ENCODE assay signal across 1 cellular context in the genomic region with DNA sequence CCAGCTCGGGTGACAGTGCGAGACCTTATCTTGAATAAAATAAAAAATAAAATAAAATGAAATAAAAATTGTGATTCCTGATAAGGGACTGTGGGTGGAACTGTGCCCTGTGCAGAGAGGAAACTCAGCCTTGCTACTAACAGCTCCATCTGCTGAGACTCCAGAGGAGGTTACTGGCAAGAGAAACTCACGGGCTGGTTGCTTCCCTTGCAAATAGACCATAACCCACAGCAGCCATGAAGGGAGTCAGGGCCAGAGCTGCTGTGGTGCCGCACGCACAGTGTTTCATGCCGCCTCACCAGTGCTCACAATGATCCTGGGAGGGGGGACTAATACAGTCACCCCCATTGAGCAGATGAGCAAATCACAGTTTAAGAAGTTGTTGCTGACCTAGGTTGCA.
TF ChIP-seq lines count a peak whose summit lies in the region.

No MANE protein-coding gene starts in this region.

TF ChIP-seq in GM12878, 131 proteins besides CTCF, POLR2A, EP300 and RAD21:
- no peak for TF ChIP-seq CBFB (IDR thresholded peaks at IDR 0.05; ENCODE audit: low read depth)
- TF ChIP-seq, protein P1, sequence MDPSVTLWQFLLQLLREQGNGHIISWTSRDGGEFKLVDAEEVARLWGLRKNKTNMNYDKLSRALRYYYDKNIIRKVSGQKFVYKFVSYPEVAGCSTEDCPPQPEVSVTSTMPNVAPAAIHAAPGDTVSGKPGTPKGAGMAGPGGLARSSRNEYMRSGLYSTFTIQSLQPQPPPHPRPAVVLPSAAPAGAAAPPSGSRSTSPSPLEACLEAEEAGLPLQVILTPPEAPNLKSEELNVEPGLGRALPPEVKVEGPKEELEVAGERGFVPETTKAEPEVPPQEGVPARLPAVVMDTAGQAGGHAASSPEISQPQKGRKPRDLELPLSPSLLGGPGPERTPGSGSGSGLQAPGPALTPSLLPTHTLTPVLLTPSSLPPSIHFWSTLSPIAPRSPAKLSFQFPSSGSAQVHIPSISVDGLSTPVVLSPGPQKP (IDR thresholded peaks at IDR 0.05; ENCODE audit: low read depth, low read length), result no peak
